Comparison of ENCODE assay signal across 15 cellular contexts in the genomic region with DNA sequence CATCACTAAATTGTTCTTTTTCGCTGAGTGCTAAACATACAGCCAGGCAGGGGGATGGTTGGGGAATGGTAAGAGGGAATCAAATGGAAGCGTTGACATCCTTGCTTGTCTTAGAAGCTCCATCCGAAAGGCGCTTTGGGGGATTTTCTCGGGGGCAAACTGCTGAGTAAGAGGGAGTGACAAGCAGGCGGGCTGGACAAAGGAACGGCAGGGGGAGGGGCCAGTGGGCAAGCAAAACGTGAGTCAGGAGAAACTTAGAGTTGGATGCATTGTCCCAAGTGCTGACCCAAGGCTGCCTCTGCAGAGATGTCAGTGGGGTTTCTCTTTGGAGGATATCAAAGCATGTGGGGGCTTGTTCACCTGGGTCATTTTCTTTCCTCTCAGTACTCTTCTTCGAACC.
"Had no signal": no experiment of that assay in that cellular context is flagged by ENCODE, and none has a peak within 500 bp of the region (broad histone marks: within the 10 kb centered on the region; RNA-seq: fewer than 3 reads in every experiment).

No MANE protein-coding gene starts in this region.

- DNase-seq: activated CD4-positive, alpha-beta T cell treated with anti-CD3 and anti-CD28 coated beads for 4 hours; activated CD8-positive, alpha-beta memory T cell treated with anti-CD3 and anti-CD28 coated beads, Interleukin-2, amount 50 U/mL, for 48 hours; activated CD8-positive, alpha-beta T cell treated with anti-CD3 and anti-CD28 coated beads, Interleukin-2, amount 10 ng/mL, durations not matched to agents 7 days and 5 days; activated naive CD4-positive, alpha-beta T cell treated with anti-CD3 and anti-CD28 coated beads for 36 hours; caudate nucleus; cortex of kidney; effector memory CD4-positive, alpha-beta T cell; hypothalamus; left ventricle myocardium inferior; ovary; stimulated activated CD4-positive, alpha-beta T cell treated with anti-CD3 and anti-CD28 coated beads, Interleukin-4, amount 100 ng/mL, for 1 hour; stimulated activated CD8-positive, alpha-beta memory T cell treated with anti-CD3 and anti-CD28 coated beads, Interleukin-4, amount 100 ng/mL, for 48 hours; T1000; upper lobe of left lung had no signal

- H3K4me1 ChIP-seq: left ventricle myocardium inferior, upper lobe of left lung had no signal

- ATAC-seq: activated CD8-positive, alpha-beta T cell treated with anti-CD3 and anti-CD28 coated beads, Interleukin-2, amount 10 ng/mL, durations not matched to agents 7 days and 5 days; natural killer cell treated with Interleukin-12 subunit alpha and Interleukin-12 subunit beta and Interleukin-15 and Interleukin-18, amount 100 ng/mL, for 72 hours had no signal

- H3K27ac ChIP-seq: left ventricle myocardium inferior, ovary, upper lobe of left lung had no signal

- H3K27me3 ChIP-seq: ovary, upper lobe of left lung had no signal

- H3K4me3 ChIP-seq: left ventricle myocardium inferior, ovary, upper lobe of left lung had no signal

- H3K36me3 ChIP-seq: left ventricle myocardium inferior, ovary, upper lobe of left lung had no signal

- H3K9me3 ChIP-seq: left ventricle myocardium inferior, ovary, upper lobe of left lung had no signal
